12 cellular contexts compared by ENCODE assay signal in the genomic region with DNA sequence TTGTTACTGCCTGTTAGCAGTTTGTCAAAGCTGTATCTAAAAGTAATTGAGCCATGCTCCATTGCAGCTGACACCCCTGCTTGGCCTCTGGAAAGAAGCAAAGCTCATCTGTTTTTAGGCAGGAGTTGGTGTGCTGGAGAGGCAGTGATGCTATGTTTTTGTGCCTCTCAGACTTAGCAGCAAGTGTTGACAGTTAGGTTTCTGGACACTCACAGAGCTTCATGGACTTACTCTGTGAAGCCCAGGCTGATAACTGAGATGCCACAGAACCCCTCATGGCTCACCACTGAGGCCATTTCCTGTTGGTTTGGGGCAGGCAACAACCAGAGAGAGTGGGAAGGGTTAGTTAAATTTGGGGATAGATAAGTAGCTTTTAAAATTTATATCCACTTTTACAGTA.
"Had no signal": no experiment of that assay in that cellular context is flagged by ENCODE, and none has a peak within 500 bp of the region (broad histone marks: within the 10 kb centered on the region; RNA-seq: fewer than 3 reads in every experiment).

No MANE protein-coding gene starts in this region.

- H3K9me3 ChIP-seq: body of pancreas had no signal

- H3K27me3 Mint-ChIP-seq: activated B cell treated with CpG ODN at 0.5 μM for 24 hours had no signal

- DNase-seq: activated B cell treated with CpG ODN at 0.5 μM for 24 hours; activated CD4-positive, alpha-beta T cell treated with anti-CD3 and anti-CD28 coated beads, Interleukin-2, amount 50 U/mL, for 1 hour; activated naive CD4-positive, alpha-beta T cell; activated T-cell treated with anti-CD3 and anti-CD28 coated beads, Interleukin-2, amount 50 U/mL, for 72 hours; amniotic stem cell; body of pancreas; dermis blood vessel endothelial cell; erythroblast; left colon; mammary epithelial cell; stimulated activated CD4-positive, alpha-beta T cell treated with anti-CD3 and anti-CD28 coated beads, Interleukin-4, amount 100 ng/mL, for 1 hour had no signal

- H3K27me3 ChIP-seq: body of pancreas had no signal

- H3K4me3 Mint-ChIP-seq: activated B cell treated with CpG ODN at 0.5 μM for 24 hours; activated T-cell treated with anti-CD3 and anti-CD28 coated beads, Interleukin-2, amount 50 U/mL, for 72 hours had no signal

- ATAC-seq: activated T-cell treated with anti-CD3 and anti-CD28 coated beads, Interleukin-2, amount 50 U/mL, for 72 hours; body of pancreas; left colon had no signal

- H3K4me3 ChIP-seq: body of pancreas, SK-N-MC had no signal

- H3K27ac Mint-ChIP-seq: activated B cell treated with CpG ODN at 0.5 μM for 24 hours; activated T-cell treated with anti-CD3 and anti-CD28 coated beads, Interleukin-2, amount 50 U/mL, for 72 hours had no signal

- H3K9me3 Mint-ChIP-seq: activated B cell treated with CpG ODN at 0.5 μM for 24 hours; activated T-cell treated with anti-CD3 and anti-CD28 coated beads, Interleukin-2, amount 50 U/mL, for 72 hours had no signal

- H3K4me1 Mint-ChIP-seq: activated B cell treated with CpG ODN at 0.5 μM for 24 hours had no signal
